15 cellular contexts compared by ENCODE assay signal in the genomic region with DNA sequence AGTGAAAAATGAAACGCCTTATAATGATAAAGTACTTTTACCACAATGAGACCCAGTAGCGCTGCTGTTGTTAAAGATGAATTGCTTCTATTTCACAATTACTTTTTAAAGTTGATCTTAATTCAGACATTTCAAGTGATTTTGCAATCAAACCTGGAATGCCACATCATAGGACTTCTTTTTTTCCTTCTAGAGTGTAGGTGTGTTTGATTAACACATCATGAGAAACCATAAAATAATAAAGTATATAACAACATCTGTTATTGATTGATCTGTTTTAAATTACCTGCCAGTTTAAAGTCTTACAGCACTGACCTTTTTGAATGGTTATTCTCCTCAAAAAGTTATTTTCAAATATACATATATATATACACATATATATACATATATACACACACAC. TPM values are rescaled to one million over a fixed set of nuclear protein-coding genes. Genes with fewer than 3 reads are reported as not detected.
DNase-seq lines count a peak whose midpoint lies in the region; ATAC-seq, FAIRE-seq and TF ChIP-seq lines count a peak whose summit lies in the region.
"Had no signal": no experiment of that assay in that cellular context is flagged by ENCODE, and none has a peak within 500 bp of the region (broad histone marks: within the 10 kb centered on the region; RNA-seq: fewer than 3 reads in every experiment).

No MANE protein-coding gene starts in this region.

- WGBS in mammary epithelial cell (ENCODE audit: low coverage, missing lambda C conversion rate), result 21% methylated on average over 2 of the region's 2 CpGs
- 70 to 73% methylated on average over 2 of the region's 2 CpGs for WGBS in pancreas, 2 donors

- BruUV-seq in mammary epithelial cell (replicated peaks; lab: Mats Ljungman, UMichigan), result no TSS peak

- H3K27ac Mint-ChIP-seq in CD8-positive, alpha-beta memory T cell, result no peak overlapping the region
- H3K27ac Mint-ChIP-seq: CD14-positive monocyte; CD8-positive, alpha-beta T cell; GM23338 had no signal

- H3K9me3 Mint-ChIP-seq in CD8-positive, alpha-beta memory T cell, result no peaks in the 10 kb centered on the region
- H3K9me3 Mint-ChIP-seq: CD8-positive, alpha-beta T cell; GM23338 had no signal

- H2AFZ ChIP-seq in mammary epithelial cell (ENCODE audit: low read depth, low read length), result no peak overlapping the region
- H2AFZ ChIP-seq: GM23338 had no signal

- in situ Hi-C loops in mammary epithelial cell (cut with MboI; ENCODE audit: low sequenced_read_pairs in 2 of 2), result loop anchor here in 1 of 2 donors (25.0 kb wide), 1 partner anchor 320 kb away; a partner anchor contains a TSS

- TF ChIP-seq CTCF in mammary epithelial cell (conservative IDR thresholded peaks at IDR 0.05 in 1 of 2, IDR thresholded peaks at IDR 0.05 in 1 of 2; ENCODE audit: extremely low read depth in 1 of 2, insufficient read depth in 1 of 2, low read depth in 1 of 2, low read length in 2 of 2), result no peak
- TF ChIP-seq CTCF in pancreas (IDR thresholded peaks at IDR 0.05), result no peak

- dilution Hi-C loops in mammary epithelial cell (cut with HindIII; ENCODE audit: low sequenced_read_pairs), result no loop called here

- FAIRE-seq in TTC549 (lab: Jason Lieb, UNC), result peak; percentile 62
- peak; percentile 5 for FAIRE-seq in pancreas (lab: Jason Lieb, UNC)
- FAIRE-seq: A549 had no signal

- no peaks in the 10 kb centered on the region for H3K27me3 ChIP-seq in mammary epithelial cell (ENCODE audit: insufficient read depth, low read length)
- no peaks in the 10 kb centered on the region for H3K27me3 ChIP-seq in pancreas
- no peaks in the 10 kb centered on the region for H3K27me3 ChIP-seq in CD8-positive, alpha-beta memory T cell (ENCODE audit: insufficient read depth, low read length, poor library complexity, severe bottlenecking)

- CTCF ChIA-PET in mammary epithelial cell (lab: Charles Lee; ENCODE audit: low non-redundant PET), result interaction anchor here (0.7 kb wide), 1 partner anchor 353 kb away, joined by 9 read pairs; no protein-coding TSS in a partner anchor
- CTCF ChIA-PET in CD8-positive, alpha-beta memory T cell (lab: Charles Lee), result no interaction called here

- H3K9me3 ChIP-seq in mammary epithelial cell (replicated peaks; ENCODE audit: insufficient read depth, low read length) (no peaks in the 10 kb centered on the region), pancreas (no peaks in the 10 kb centered on the region)
- no peaks in the 10 kb centered on the region for H3K9me3 ChIP-seq in CD8-positive, alpha-beta memory T cell (ENCODE audit: low read length)
- H3K9me3 ChIP-seq: A549, BE2C, Caco-2 had no signal

- ATAC-seq in left colon (peak; percentile 73), pancreas (no peak), GM19455 (IDR thresholded peaks at IDR 0.05; ENCODE audit: unreplicated experiment) (no peak)
- ATAC-seq: A549; CD8-positive, alpha-beta T cell; GM23338 had no signal

- no peak overlapping the region for H3K4me3 Mint-ChIP-seq in CD8-positive, alpha-beta memory T cell
- H3K4me3 Mint-ChIP-seq: CD14-positive monocyte; CD8-positive, alpha-beta T cell; GM23338 had no signal

- H3K4me3 ChIP-seq in mammary epithelial cell (replicated peaks in 1 of 3; ENCODE audit: insufficient read depth in 1 of 3, low read depth in 2 of 3, low read length in 3 of 3) (no peak overlapping the region), pancreas (no peak overlapping the region)
- H3K4me3 ChIP-seq in CD8-positive, alpha-beta memory T cell (ENCODE audit: low read length), result no peak overlapping the region
- H3K4me3 ChIP-seq: A549, GM23338 had no signal

- H3K9ac ChIP-seq in mammary epithelial cell (ENCODE audit: insufficient read depth, low read length), result no peak overlapping the region

- peaks cover 10% of the 10 kb centered on the region for H3K4me1 ChIP-seq in mammary epithelial cell (ENCODE audit: insufficient read depth, low read length)
- H3K4me1 ChIP-seq in pancreas, result peaks cover 0 to 3% (median 0%) of the 10 kb centered on the region in 3 donors
- no peaks in the 10 kb centered on the region for H3K4me1 ChIP-seq in CD8-positive, alpha-beta memory T cell (ENCODE audit: insufficient read depth, low read length)
- H3K4me1 ChIP-seq: A549, BE2C, Caco-2 had no signal

- peak; percentile 32 for DNase-seq in mammary epithelial cell
- DNase-seq in left colon, result no peak
- no peak for DNase-seq in pancreas
- no peak for DNase-seq in NCI-H2227 treated with DMSO at 0.1 percent for 48 hours (lab: John Stamatoyannopoulos, UW)
- no peak for DNase-seq in CD8-positive, alpha-beta memory T cell
- DNase-seq: BE2C; Caco-2; CD8-positive, alpha-beta T cell; GF-D8; H7 had no signal

- peak overlapping the region; percentile 30 for H3K4me2 ChIP-seq in mammary epithelial cell (ENCODE audit: insufficient read depth, low read depth, low read length)
- H3K4me2 ChIP-seq: A549, GM23338 had no signal

- H3K27me3 Mint-ChIP-seq in CD8-positive, alpha-beta memory T cell, result peaks cover 4% of the 10 kb centered on the region in 2 donors

- no peaks in the 10 kb centered on the region for H3K36me3 Mint-ChIP-seq in CD8-positive, alpha-beta memory T cell
- H3K36me3 Mint-ChIP-seq: CD8-positive, alpha-beta T cell had no signal

- intact Hi-C loops in mammary epithelial cell (cut with micrococcal nuclease), result no loop called here
- intact Hi-C loops in left colon (cut with DNase I, micrococcal nuclease), result no loop called here
- intact Hi-C loops in pancreas (cut with DNase I), result no loop called here

- peak overlapping the region; percentile 17 for H3K27ac ChIP-seq in mammary epithelial cell (ENCODE audit: insufficient read depth, low read depth, low read length)
- H3K27ac ChIP-seq in pancreas, result no peak overlapping the region
- H3K27ac ChIP-seq in CD8-positive, alpha-beta memory T cell (ENCODE audit: low read depth, low read length), result no peak overlapping the region
- H3K27ac ChIP-seq: A549 had no signal

- no peaks in the 10 kb centered on the region for H4K20me1 ChIP-seq in mammary epithelial cell (ENCODE audit: insufficient read depth, low read length)

- H3K4me1 Mint-ChIP-seq in CD8-positive, alpha-beta memory T cell, result no peaks in the 10 kb centered on the region
- H3K4me1 Mint-ChIP-seq: GM23338 had no signal

- H3K36me3 ChIP-seq in mammary epithelial cell (ENCODE audit: insufficient read depth, low read length) (peaks cover 9% of the 10 kb centered on the region), pancreas (no peaks in the 10 kb centered on the region)
- H3K36me3 ChIP-seq in CD8-positive, alpha-beta memory T cell (ENCODE audit: insufficient read depth, low read length), result no peaks in the 10 kb centered on the region
- H3K36me3 ChIP-seq: BE2C had no signal

- POLR2A ChIA-PET in CD8-positive, alpha-beta memory T cell (lab: Charles Lee), result no interaction called here

- H3K79me2 ChIP-seq in mammary epithelial cell (ENCODE audit: insufficient read depth, low read length), result no peaks in the 10 kb centered on the region

RNA-seq across cellular contexts. Expression of a gene that starts 38.6 kb away (rescaled TPM):
- total RNA-seq in mammary epithelial cell (10 to 100 TPM; 63.8 to 99.1 TPM), left colon (10 to 100 TPM; 90.0 to 95.3 TPM), pancreas (10 to 100 TPM; 26.5 to 34.0 (median 30.7) TPM)
- polyA plus RNA-seq in mammary epithelial cell (19.3 TPM), pancreas (10 to 100 TPM; 10.7 to 18.8 TPM)
- 1.8 TPM for polyA minus RNA-seq in mammary epithelial cell
- total RNA-seq in CD8-positive, alpha-beta memory T cell, result 10 to 100 TPM; 27.2 to 27.5 TPM
- polyA plus RNA-seq in CD8-positive, alpha-beta memory T cell, result 42.0 TPM

RNA-seq across cellular contexts. Expression of a gene that starts 56.6 kb away (rescaled TPM):
- total RNA-seq in mammary epithelial cell (10 to 100 TPM; 28.3 to 34.7 TPM), left colon (100 to 1,000 TPM; 112 to 125 TPM), pancreas (10 to 100 TPM in 3 of 6 donors, 1 to 10 TPM in 3; 4.8 to 16.3 (median 11.8) TPM)
- polyA plus RNA-seq in mammary epithelial cell (17.8 TPM), pancreas (1 to 10 TPM; 3.5 to 4.6 TPM)
- polyA minus RNA-seq in mammary epithelial cell, result 114 TPM
- total RNA-seq in CD8-positive, alpha-beta memory T cell, result under 1 TPM; 0.71 to 0.72 TPM
- not detected for polyA plus RNA-seq in CD8-positive, alpha-beta memory T cell
- total RNA-seq: CD8-positive, alpha-beta T cell had no signal
